12 cellular contexts compared by ENCODE assay signal in the genomic region with DNA sequence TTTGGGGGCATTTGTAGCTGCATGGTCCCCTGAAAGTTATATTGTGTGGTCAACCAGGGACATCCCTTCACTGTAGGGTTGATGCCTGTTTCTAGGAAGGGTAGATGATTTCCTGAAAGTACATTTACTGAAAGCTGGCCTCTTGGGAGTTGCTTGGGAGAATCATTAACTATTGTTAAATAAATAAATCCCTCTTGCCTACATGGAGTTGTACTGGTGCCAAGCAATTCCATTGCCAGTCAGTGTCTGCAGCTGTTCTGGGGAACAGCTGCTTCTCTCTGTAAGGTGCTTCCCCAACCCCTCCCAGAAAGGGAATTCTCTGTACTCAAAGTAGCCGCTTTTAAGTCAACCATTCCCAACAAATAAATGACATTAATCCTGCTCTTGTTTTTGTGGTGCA. TPM values are rescaled to one million over a fixed set of nuclear protein-coding genes. Genes with fewer than 3 reads are reported as not detected.
DNase-seq lines count a peak whose midpoint lies in the region; ATAC-seq and TF ChIP-seq lines count a peak whose summit lies in the region.
"Had no signal": no experiment of that assay in that cellular context is flagged by ENCODE, and none has a peak within 500 bp of the region (broad histone marks: within the 10 kb centered on the region; RNA-seq: fewer than 3 reads in every experiment).

No MANE protein-coding gene starts in this region.

- H3K79me2 ChIP-seq in PC-9 (ENCODE audit: low read depth) = no peaks in the 10 kb centered on the region
- H3K79me2 ChIP-seq: parathyroid adenoma had no signal

- POLR2A ChIA-PET in PC-9 (lab: Charles Lee; ENCODE audit: unreplicated experiment) = no interaction called here

- no peak for ATAC-seq in GM18505 (IDR thresholded peaks at IDR 0.05; ENCODE audit: unreplicated experiment)

- peak; percentile 39 to 63 for DNase-seq in NCI-H524 (lab: John Stamatoyannopoulos, UW)
- DNase-seq in NCI-H524 treated with DMSO at 0.1 percent for 48 hours (lab: John Stamatoyannopoulos, UW) = no peak
- DNase-seq in NCI-H69 (lab: John Stamatoyannopoulos, UW) = peak; percentile 91
- no peak for DNase-seq in glutamatergic neuron
- DNase-seq in PC-9 = no peak
- DNase-seq in T1000 (lab: John Stamatoyannopoulos, UW) = no peak
- DNase-seq: activated naive CD4-positive, alpha-beta T cell treated with Interleukin-2 at 50 U/mL for 16 hours; esophagus squamous epithelium had no signal

- peak overlapping the region in 1 of 3 donors; percentile 17 for H3K9ac ChIP-seq in skeletal muscle tissue (ENCODE audit: low read depth in 1 of 3, low read length in 3 of 3)
- H3K9ac ChIP-seq: parathyroid adenoma had no signal

- no peaks in the 10 kb centered on the region for H4K20me1 ChIP-seq in PC-9 (ENCODE audit: insufficient read depth)

- no peak overlapping the region for H2AFZ ChIP-seq in PC-9
- H2AFZ ChIP-seq: parathyroid adenoma had no signal

- CTCF ChIA-PET in PC-9 (lab: Charles Lee) = no interaction called here

- no TSS peak for BruUV-seq in PC-9 (replicated peaks; lab: Mats Ljungman, UMichigan)

- H3K4me1 Mint-ChIP-seq in glutamatergic neuron (ENCODE audit: low read depth, unreplicated experiment) = peaks cover 11% of the 10 kb centered on the region

- intact Hi-C loops in PC-9 (cut with micrococcal nuclease; ENCODE audit: unreplicated experiment) = loop anchor here (5.0 to 10.0 kb wide), 3 partner anchors 446 to 1886 kb away; a partner anchor contains a TSS

- H3K4me1 ChIP-seq in skeletal muscle tissue (ENCODE audit: control insufficient read depth in 3 of 3, insufficient read depth in 3 of 3, low read length in 3 of 3) (peaks cover 27 to 37% (median 35%) of the 10 kb centered on the region in 3 donors), PC-9 (replicated peaks; ENCODE audit: insufficient read depth) (peaks cover 30% of the 10 kb centered on the region)

- peaks cover 2% of the 10 kb centered on the region for H3K27me3 Mint-ChIP-seq in glutamatergic neuron (ENCODE audit: unreplicated experiment)

- no peak overlapping the region for H3K4me2 ChIP-seq in PC-9

- peak overlapping the region; percentile 20 for H3K4me3 Mint-ChIP-seq in glutamatergic neuron (ENCODE audit: unreplicated experiment)

- no peak overlapping the region for H3K4me3 ChIP-seq in skeletal muscle tissue (ENCODE audit: low read length in 3 of 3)
- H3K4me3 ChIP-seq in PC-9 = no peak overlapping the region
- H3K4me3 ChIP-seq: esophagus squamous epithelium had no signal

- no peak overlapping the region for H3K27ac Mint-ChIP-seq in glutamatergic neuron (ENCODE audit: unreplicated experiment)

- H3K27ac ChIP-seq in skeletal muscle tissue (ENCODE audit: low read depth, low read length) (peak overlapping the region; percentile 62), PC-9 (no peak overlapping the region)
- H3K27ac ChIP-seq: esophagus squamous epithelium, parathyroid adenoma had no signal

- no peak for TF ChIP-seq POLR2A in GM18505 (IDR thresholded peaks at IDR 0.05; ENCODE audit: borderline replicate concordance, extremely low read depth, insufficient read depth, insufficient read length)

- H3K9me2 ChIP-seq in PC-9 (ENCODE audit: insufficient read depth) = no peaks in the 10 kb centered on the region

- H3K9me3 ChIP-seq in skeletal muscle tissue (ENCODE audit: control insufficient read depth in 3 of 3, low read length in 3 of 3) (no peaks in the 10 kb centered on the region), PC-9 (ENCODE audit: insufficient read depth, low read depth) (no peaks in the 10 kb centered on the region)
- H3K9me3 ChIP-seq: esophagus squamous epithelium had no signal

- TF ChIP-seq CTCF in glutamatergic neuron (IDR thresholded peaks at IDR 0.05; ENCODE audit: partially characterized antibody, unreplicated experiment) (no peak), PC-9 (conservative IDR thresholded peaks at IDR 0.05) (no peak)

- H3K9me3 Mint-ChIP-seq in glutamatergic neuron (ENCODE audit: unreplicated experiment) = peaks cover 2% of the 10 kb centered on the region

- peaks cover 28% of the 10 kb centered on the region for H3F3A ChIP-seq in PC-9 (ENCODE audit: insufficient read depth, low read depth)

- H3K27me3 ChIP-seq in skeletal muscle tissue (ENCODE audit: control insufficient read depth in 3 of 3, insufficient read depth in 3 of 3, low read length in 3 of 3) (no peaks in the 10 kb centered on the region), PC-9 (ENCODE audit: insufficient read depth, low read depth) (no peaks in the 10 kb centered on the region)
- H3K27me3 ChIP-seq: esophagus squamous epithelium had no signal

- H3K36me3 Mint-ChIP-seq in glutamatergic neuron (ENCODE audit: unreplicated experiment) = no peaks in the 10 kb centered on the region

- no peaks in the 10 kb centered on the region for H3K36me3 ChIP-seq in skeletal muscle tissue (ENCODE audit: control insufficient read depth in 3 of 3, insufficient read depth in 3 of 3, low read length in 3 of 3)
- no peaks in the 10 kb centered on the region for H3K36me3 ChIP-seq in PC-9 (ENCODE audit: low read depth)
- H3K36me3 ChIP-seq: esophagus squamous epithelium had no signal

RNA-seq across cellular contexts. Expression of a gene that starts 51.1 kb away (rescaled TPM):
- total RNA-seq in glutamatergic neuron (ENCODE audit: unreplicated experiment) = not detected
- not detected for total RNA-seq in skeletal muscle tissue
- total RNA-seq in PC-9 (2021) = not detected in 2 replicates
- total RNA-seq: esophagus squamous epithelium; T-helper 2 cell treated with Interferon-gamma antibody and Interleukin-4, amounts not matched to agents 100 ng/mL and 5 ng/mL, for 36 hours had no signal

Comparison
In these comparisons a context has a peak if more than half of its experiments do, and no peak if none do; other contexts are left out.
1. DNase-seq: peak in NCI-H524 (2 of 2) and NCI-H69 (single experiment); none in NCI-H524 treated with DMSO at 0.1 percent for 48 hours (single experiment), glutamatergic neuron (single experiment), PC-9 (0 of 2) and T1000 (single experiment).